In the genomic region with DNA sequence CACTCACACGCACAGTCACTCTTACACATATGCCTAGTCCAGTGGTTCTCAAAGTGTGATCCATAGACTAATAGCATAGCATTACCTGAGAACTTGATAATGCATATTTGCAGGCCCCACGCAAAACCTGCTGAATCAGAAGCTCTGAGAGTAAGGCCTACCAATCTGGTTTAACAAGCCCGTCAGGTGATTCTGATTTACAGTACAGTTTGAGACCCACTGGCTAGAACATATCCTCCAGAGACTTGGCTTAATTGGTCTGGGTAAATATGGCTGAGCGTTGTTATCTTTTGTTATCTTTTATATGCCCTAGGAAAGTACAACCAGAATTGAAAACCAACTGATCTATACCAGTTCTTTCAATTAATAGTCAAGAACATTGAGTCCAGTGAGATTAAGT, we compare ENCODE assay signal across 22 cellular contexts. TPM values are rescaled to one million over a fixed set of nuclear protein-coding genes. Genes with fewer than 3 reads are reported as not detected.
DNase-seq lines count a peak whose midpoint lies in the region; ATAC-seq, FAIRE-seq and TF ChIP-seq lines count a peak whose summit lies in the region.
"Had no signal": no experiment of that assay in that cellular context is flagged by ENCODE, and none has a peak within 500 bp of the region (broad histone marks: within the 10 kb centered on the region; RNA-seq: fewer than 3 reads in every experiment).

No MANE protein-coding gene starts in this region.

- H3K4me3 ChIP-seq in LNCaP clone FGC (ENCODE audit: low read depth, low read length) (no peak overlapping the region), PC-3 (ENCODE audit: low read length) (no peak overlapping the region), pancreas (no peak overlapping the region)
- H3K4me3 ChIP-seq: SK-N-MC, thyroid gland had no signal

- DNase-seq in DMS53 (lab: John Stamatoyannopoulos, UW) (peak; percentile 8), DMS53 treated with DMSO at 0.1 percent for 48 hours (lab: John Stamatoyannopoulos, UW; ENCODE audit: unreplicated experiment) (no peak), LNCaP clone FGC (ENCODE audit: low read depth) (peak; percentile 95), PC-3 (peak; percentile 11), pancreas (no peak), HCEC 1CT (no peak), GM19238 (ENCODE audit: insufficient read length, low spot score) (no peak)
- no peak for DNase-seq in activated CD4-positive, alpha-beta T cell treated with anti-CD3 and anti-CD28 coated beads for 48 hours
- DNase-seq: 8988T; activated CD4-positive, alpha-beta T cell treated with anti-CD3 and anti-CD28 coated beads for 1 hour; activated CD8-positive, alpha-beta T cell treated with anti-CD3 and anti-CD28 coated beads, Interleukin-2, amount 10 ng/mL, durations not matched to agents 7 days and 5 days; activated effector memory CD4-positive, alpha-beta T cell treated with anti-CD3 and anti-CD28 coated beads, Interleukin-2, amount 50 U/mL, for 16 hours; activated naive CD8-positive, alpha-beta T cell treated with anti-CD3 and anti-CD28 coated beads for 36 hours; aorta; cortex of kidney; H9; NCI-H1092; NCI-H774; T-helper 17 cell; thyroid gland had no signal

- no peaks in the 10 kb centered on the region for H4K20me1 ChIP-seq in PC-3 (ENCODE audit: low read length)

- no peaks in the 10 kb centered on the region for H3K79me2 ChIP-seq in PC-3 (ENCODE audit: low read length)

- H3K27ac ChIP-seq in PC-3 (ENCODE audit: low read length), result no peak overlapping the region
- no peak overlapping the region for H3K27ac ChIP-seq in pancreas
- H3K27ac ChIP-seq: SK-N-MC, thyroid gland had no signal

- 50 to 55% methylated on average over 4 of the region's 4 CpGs for WGBS in pancreas, 2 donors

- H3K9me2 ChIP-seq in PC-3 (replicated peaks; ENCODE audit: low read length), result no peaks in the 10 kb centered on the region

- H3K36me3 ChIP-seq in PC-3 (ENCODE audit: low read depth, low read length), result no peaks in the 10 kb centered on the region
- H3K36me3 ChIP-seq in pancreas, result no peaks in the 10 kb centered on the region
- H3K36me3 ChIP-seq: thyroid gland had no signal

- no peaks in the 10 kb centered on the region for H3F3A ChIP-seq in PC-3 (ENCODE audit: low read length, unreplicated experiment)

- no peak overlapping the region for H3K4me2 ChIP-seq in PC-3 (ENCODE audit: low read length)

- no TSS peak for BruUV-seq in PC-3 (replicated peaks; lab: Mats Ljungman, UMichigan)

- H3K9me3 ChIP-seq in PC-3 (ENCODE audit: low read length) (no peaks in the 10 kb centered on the region), pancreas (no peaks in the 10 kb centered on the region)
- H3K9me3 ChIP-seq: thyroid gland had no signal

- CTCF ChIA-PET in PC-3 (lab: Charles Lee), result no interaction called here

- no peak overlapping the region for H3K9ac ChIP-seq in PC-3 (ENCODE audit: low read length)

- ATAC-seq in PC-3 (no peak), pancreas (peak; percentile 22 to 64 (median 40))
- ATAC-seq: activated CD8-positive, alpha-beta T cell treated with anti-CD3 and anti-CD28 coated beads, Interleukin-2, amount 10 ng/mL, durations not matched to agents 7 days and 5 days; T-helper 17 cell had no signal

- TF ChIP-seq CTCF in LNCaP clone FGC (IDR thresholded peaks at IDR 0.05; ENCODE audit: control insufficient read depth, extremely low read depth, insufficient read depth), result no peak
- no peak for TF ChIP-seq CTCF in PC-3 (conservative IDR thresholded peaks at IDR 0.05; ENCODE audit: low read depth, low read length)
- TF ChIP-seq CTCF in pancreas (IDR thresholded peaks at IDR 0.05), result no peak

- intact Hi-C loops in PC-3 (cut with micrococcal nuclease), result no loop called here
- intact Hi-C loops in pancreas (cut with DNase I), result no loop called here

- POLR2A ChIA-PET in PC-3 (lab: Charles Lee; ENCODE audit: unreplicated experiment), result no interaction called here

- no peak overlapping the region for H2AFZ ChIP-seq in PC-3 (ENCODE audit: low read length)

- FAIRE-seq in pancreas (lab: Jason Lieb, UNC), result no peak
- FAIRE-seq: frontal cortex had no signal

- H3K4me1 ChIP-seq in PC-3 (ENCODE audit: insufficient read depth, low read length) (no peaks in the 10 kb centered on the region), pancreas (peaks cover 11 to 16% (median 14%) of the 10 kb centered on the region in 3 donors)

- H3K27me3 ChIP-seq in PC-3 (ENCODE audit: low read length) (no peaks in the 10 kb centered on the region), pancreas (no peaks in the 10 kb centered on the region)
- H3K27me3 ChIP-seq: thyroid gland had no signal

RNA-seq across cellular contexts. Expression of gene TSPYL4, which starts 9.6 kb away (rescaled TPM):
- total RNA-seq in PC-3 (2014; rRNA removed) (8.0 and 10.1 TPM in 2 replicates), pancreas (10 to 100 TPM in 1 of 6 donors, 1 to 10 TPM in 5; 5.7 to 10.5 (median 7.1) TPM)
- 10 to 100 TPM in 1 of 2 donors, 1 to 10 TPM in 1; 4.9 to 19.4 TPM for polyA plus RNA-seq in pancreas

RNA-seq across cellular contexts. Expression of gene TSPYL1, which starts 35.4 kb away (rescaled TPM):
- total RNA-seq in PC-3 (2014; rRNA removed) (35.1 and 38.8 TPM in 2 replicates), pancreas (10 to 100 TPM; 29.4 to 50.3 (median 44.0) TPM)
- polyA plus RNA-seq in pancreas, result 10 to 100 TPM; 11.9 to 23.6 TPM

Comparison
In these comparisons a context has a peak if more than half of its experiments do, and no peak if none do; other contexts are left out.
1. DNase-seq: peak in DMS53 (single experiment), LNCaP clone FGC (single experiment) and PC-3 (single experiment); none in DMS53 treated with DMSO at 0.1 percent for 48 hours (single experiment), pancreas (0 of 6), HCEC 1CT (single experiment), activated CD4-positive, alpha-beta T cell treated with anti-CD3 and anti-CD28 coated beads for 48 hours (single experiment) and GM19238 (single experiment).